Comparison of ENCODE assay signal across 1 cellular context in the genomic region with DNA sequence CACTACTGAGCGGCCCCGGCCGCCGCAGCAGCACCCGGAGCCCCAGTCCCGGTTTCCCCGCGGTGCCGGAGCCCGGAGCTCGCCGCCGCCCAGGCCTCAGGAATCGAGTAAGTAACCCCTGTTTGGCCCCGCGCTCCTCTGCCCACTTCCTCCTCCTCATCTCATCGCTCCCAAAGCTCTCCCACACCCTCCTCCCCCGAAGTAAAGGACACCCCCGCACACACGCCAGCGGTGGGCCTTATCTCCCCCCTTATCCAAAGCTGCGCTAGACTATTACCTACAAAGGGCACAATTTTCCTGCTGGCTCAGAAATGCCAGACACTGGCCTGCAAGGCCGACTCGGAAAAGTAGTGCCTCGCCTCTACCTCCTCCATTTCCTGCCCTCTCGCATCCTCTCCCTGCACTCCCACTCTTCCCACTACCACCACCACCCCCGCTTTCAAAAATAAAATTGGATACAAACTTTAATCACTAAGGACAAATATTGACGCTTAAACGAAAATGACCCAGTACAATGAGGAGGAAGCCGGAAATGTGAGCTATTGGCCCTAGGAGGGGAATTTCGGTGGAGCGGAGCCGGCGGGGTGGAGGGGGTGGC.
TF ChIP-seq lines count a peak whose summit lies in the region.

No MANE protein-coding gene starts in this region.

TF ChIP-seq in HEK293, 187 proteins besides CTCF, POLR2A, EP300 and RAD21 (continued from another document):
- TF ChIP-seq ZXDB (tag by site-specific recombination; IDR thresholded peaks at IDR 0.05) (peak; percentile 86), ZFP37 (tag by site-specific recombination; IDR thresholded peaks at IDR 0.05) (peak; percentile 86; the same call in 1 of the 2 replicates), ZNF610 (tag by site-specific recombination; IDR thresholded peaks at IDR 0.05; ENCODE audit: borderline replicate concordance) (no peak), GLIS2 (tag by site-specific recombination; IDR thresholded peaks at IDR 0.05) (peak; percentile 54), ZSCAN16 (tag by site-specific recombination; IDR thresholded peaks at IDR 0.05) (no peak), RBAK (tag by site-specific recombination; IDR thresholded peaks at IDR 0.05) (no peak), ZNF76 (tag by site-specific recombination; IDR thresholded peaks at IDR 0.05; ENCODE audit: borderline replicate concordance, low read depth) (peak; percentile 74), SP3 (tag by site-specific recombination; IDR thresholded peaks at IDR 0.05) (0 out of 2 replicates have a peak, but pooled peaks have one; percentile 36), SP2 (tag by site-specific recombination; IDR thresholded peaks at IDR 0.05) (peak; percentile 48), ZNF747 (tag by site-specific recombination; IDR thresholded peaks at IDR 0.05) (no peak), SP7 (tag by site-specific recombination; IDR thresholded peaks at IDR 0.05) (peak; percentile 77), ZBTB8A (tag by site-specific recombination; IDR thresholded peaks at IDR 0.05) (peak; percentile 89), ZNF654 (tag by site-specific recombination; IDR thresholded peaks at IDR 0.05; ENCODE audit: low read depth) (no peak)
- TF ChIP-seq, protein P1, sequence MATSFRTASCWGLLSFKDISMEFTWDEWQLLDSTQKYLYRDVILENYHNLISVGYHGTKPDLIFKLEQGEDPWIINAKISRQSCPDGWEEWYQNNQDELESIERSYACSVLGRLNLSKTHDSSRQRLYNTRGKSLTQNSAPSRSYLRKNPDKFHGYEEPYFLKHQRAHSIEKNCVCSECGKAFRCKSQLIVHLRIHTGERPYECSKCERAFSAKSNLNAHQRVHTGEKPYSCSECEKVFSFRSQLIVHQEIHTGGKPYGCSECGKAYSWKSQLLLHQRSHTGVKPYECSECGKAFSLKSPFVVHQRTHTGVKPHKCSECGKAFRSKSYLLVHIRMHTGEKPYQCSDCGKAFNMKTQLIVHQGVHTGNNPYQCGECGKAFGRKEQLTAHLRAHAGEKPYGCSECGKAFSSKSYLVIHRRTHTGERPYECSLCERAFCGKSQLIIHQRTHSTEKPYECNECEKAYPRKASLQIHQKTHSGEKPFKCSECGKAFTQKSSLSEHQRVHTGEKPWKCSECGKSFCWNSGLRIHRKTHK (tag by site-specific recombination; IDR thresholded peaks at IDR 0.05): no peak
- TF ChIP-seq, protein P2, sequence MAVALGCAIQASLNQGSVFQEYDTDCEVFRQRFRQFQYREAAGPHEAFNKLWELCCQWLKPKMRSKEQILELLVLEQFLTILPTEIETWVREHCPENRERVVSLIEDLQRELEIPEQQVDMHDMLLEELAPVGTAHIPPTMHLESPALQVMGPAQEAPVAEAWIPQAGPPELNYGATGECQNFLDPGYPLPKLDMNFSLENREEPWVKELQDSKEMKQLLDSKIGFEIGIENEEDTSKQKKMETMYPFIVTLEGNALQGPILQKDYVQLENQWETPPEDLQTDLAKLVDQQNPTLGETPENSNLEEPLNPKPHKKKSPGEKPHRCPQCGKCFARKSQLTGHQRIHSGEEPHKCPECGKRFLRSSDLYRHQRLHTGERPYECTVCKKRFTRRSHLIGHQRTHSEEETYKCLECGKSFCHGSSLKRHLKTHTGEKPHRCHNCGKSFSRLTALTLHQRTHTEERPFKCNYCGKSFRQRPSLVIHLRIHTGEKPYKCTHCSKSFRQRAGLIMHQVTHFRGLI (tag by site-specific recombination; IDR thresholded peaks at IDR 0.05): no peak
